In the genomic region with DNA sequence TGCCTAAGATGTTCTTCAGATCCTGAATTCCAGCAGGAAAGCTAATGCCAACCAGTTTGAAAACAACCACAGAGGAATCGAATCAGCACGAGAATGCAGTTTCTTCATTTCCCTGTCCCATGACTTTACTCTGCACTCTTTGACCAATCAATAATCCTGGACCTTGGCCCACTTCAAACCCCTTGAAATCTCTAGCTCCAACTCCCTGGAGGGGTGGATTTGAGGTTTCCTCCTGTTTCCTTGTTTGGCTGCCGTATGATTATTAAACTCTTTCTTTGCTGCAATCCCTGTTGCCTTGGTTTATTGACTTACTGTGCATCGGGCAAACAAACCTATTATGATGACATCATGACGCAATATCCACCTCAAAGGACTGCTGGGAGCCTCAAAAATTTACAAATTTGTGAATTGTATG, we compare ENCODE assay signal across 14 cellular contexts.
DNase-seq lines count a peak whose midpoint lies in the region; ATAC-seq and TF ChIP-seq lines count a peak whose summit lies in the region.
"Had no signal": no experiment of that assay in that cellular context is flagged by ENCODE, and none has a peak within 500 bp of the region (broad histone marks: within the 10 kb centered on the region; RNA-seq: fewer than 3 reads in every experiment).

No MANE protein-coding gene starts in this region.

- no peak overlapping the region for H3K4me2 ChIP-seq in mammary epithelial cell (ENCODE audit: insufficient read depth, low read depth, low read length)

- peaks cover 17% of the 10 kb centered on the region for H3K4me1 Mint-ChIP-seq in MCF 10A (ENCODE audit: insufficient read depth, unreplicated experiment)
- H3K4me1 Mint-ChIP-seq: CD4-positive, alpha-beta memory T cell; memory B cell had no signal

- ATAC-seq in upper lobe of left lung (ENCODE audit: low FRiP score in 2 of 2) (no peak), HG03039 (IDR thresholded peaks at IDR 0.05; ENCODE audit: unreplicated experiment) (no peak)

- H3K27ac ChIP-seq in mammary epithelial cell (ENCODE audit: insufficient read depth, low read depth, low read length) (no peak overlapping the region), breast epithelium (peak overlapping the region; percentile 48 to 59), liver (ENCODE audit: low read depth in 1 of 2, low read length in 2 of 2) (no peak overlapping the region), upper lobe of left lung (peak overlapping the region in 3 of 4 donors; percentile 24 to 67 (median 47))

- BruUV-seq in MCF 10A (replicated peaks; lab: Mats Ljungman, UMichigan) (no TSS peak), mammary epithelial cell (replicated peaks; lab: Mats Ljungman, UMichigan) (no TSS peak)

- DNase-seq in MCF 10A (ENCODE audit: unreplicated experiment) (no peak), mammary epithelial cell (no peak), breast epithelium (ENCODE audit: low spot score in 2 of 2) (no peak), upper lobe of left lung (no peak), MG63 (no peak), hepatic stellate cell (ENCODE audit: low spot score) (no peak)
- DNase-seq: CD4-positive, alpha-beta memory T cell; NCI-H1694; NCI-H446; stimulated activated CD4-positive, alpha-beta T cell treated with anti-CD3 and anti-CD28 coated beads, Interleukin-2, amount 100 ng/mL, for 24 hours had no signal

- TF ChIP-seq CTCF in MCF 10A (IDR thresholded peaks at IDR 0.05; ENCODE audit: unreplicated experiment) (no peak), mammary epithelial cell (conservative IDR thresholded peaks at IDR 0.05 in 1 of 2, IDR thresholded peaks at IDR 0.05 in 1 of 2; ENCODE audit: extremely low read depth in 1 of 2, insufficient read depth in 1 of 2, low read depth in 1 of 2, low read length in 2 of 2) (no peak), breast epithelium (IDR thresholded peaks at IDR 0.05) (no peak), liver (IDR thresholded peaks at IDR 0.05; ENCODE audit: low read depth, low read length, missing input control) (no peak), upper lobe of left lung (IDR thresholded peaks at IDR 0.05) (no peak)

- WGBS in mammary epithelial cell (ENCODE audit: low coverage, missing lambda C conversion rate), result 81% methylated on average over 5 of the region's 5 CpGs
- 35% methylated on average over 5 of the region's 5 CpGs for WGBS in liver
- WGBS in upper lobe of left lung, 2 donors, result 59 to 77% methylated on average over 5 of the region's 5 CpGs

- POLR2A ChIA-PET in MCF 10A (lab: Yijun Ruan, JAX), result interaction anchor here (0.6 to 1.1 kb wide), 2 partner anchors 42 to 125 kb away, joined by 3 read pairs; no protein-coding TSS in a partner anchor

- H3K27me3 ChIP-seq in mammary epithelial cell (ENCODE audit: insufficient read depth, low read length) (no peaks in the 10 kb centered on the region), breast epithelium (no peaks in the 10 kb centered on the region), liver (ENCODE audit: control insufficient read depth in 4 of 4, insufficient read depth in 4 of 4, low read length in 3 of 4) (no peaks in the 10 kb centered on the region), upper lobe of left lung (no peaks in the 10 kb centered on the region), MG63 (no peaks in the 10 kb centered on the region)

- H3K27ac Mint-ChIP-seq in MCF 10A (ENCODE audit: low read depth, unreplicated experiment), result peak overlapping the region; percentile 54
- H3K27ac Mint-ChIP-seq: CD4-positive, alpha-beta memory T cell; dendritic cell treated with granulocyte-macrophage colony-stimulating factor and Interleukin-4, amounts not matched to agents 40 ng/mL and 50 ng/mL, for 4 days; memory B cell had no signal

- TF ChIP-seq POLR2A in breast epithelium (IDR thresholded peaks at IDR 0.05) (no peak), upper lobe of left lung (IDR thresholded peaks at IDR 0.05) (no peak)

- no peak overlapping the region for H3K4me3 Mint-ChIP-seq in MCF 10A (ENCODE audit: unreplicated experiment)
- H3K4me3 Mint-ChIP-seq: CD4-positive, alpha-beta memory T cell; dendritic cell treated with granulocyte-macrophage colony-stimulating factor and Interleukin-4, amounts not matched to agents 40 ng/mL and 50 ng/mL, for 4 days; memory B cell had no signal

- no peak for TF ChIP-seq EP300 in upper lobe of left lung (IDR thresholded peaks at IDR 0.05)

- H3K9me3 Mint-ChIP-seq in MCF 10A (ENCODE audit: unreplicated experiment), result peaks cover 1% of the 10 kb centered on the region
- H3K9me3 Mint-ChIP-seq: dendritic cell treated with granulocyte-macrophage colony-stimulating factor and Interleukin-4, amounts not matched to agents 40 ng/mL and 50 ng/mL, for 4 days; memory B cell had no signal

- no peaks in the 10 kb centered on the region for H3K79me2 ChIP-seq in mammary epithelial cell (ENCODE audit: insufficient read depth, low read length)

- H3K36me3 ChIP-seq in mammary epithelial cell (ENCODE audit: insufficient read depth, low read length), result no peaks in the 10 kb centered on the region
- no peaks in the 10 kb centered on the region for H3K36me3 ChIP-seq in breast epithelium
- no peaks in the 10 kb centered on the region for H3K36me3 ChIP-seq in liver (ENCODE audit: control insufficient read depth in 4 of 4, insufficient read depth in 3 of 4, low read depth in 1 of 4, low read length in 3 of 4)
- no peaks in the 10 kb centered on the region for H3K36me3 ChIP-seq in upper lobe of left lung
- no peaks in the 10 kb centered on the region for H3K36me3 ChIP-seq in MG63

- in situ Hi-C loops in mammary epithelial cell (cut with MboI; ENCODE audit: low sequenced_read_pairs in 2 of 2), result no loop called here

- H4K20me1 ChIP-seq in mammary epithelial cell (ENCODE audit: insufficient read depth, low read length), result no peaks in the 10 kb centered on the region

- dilution Hi-C loops in mammary epithelial cell (cut with HindIII; ENCODE audit: low sequenced_read_pairs), result no loop called here

- H3K4me3 ChIP-seq in mammary epithelial cell (replicated peaks in 1 of 3; ENCODE audit: insufficient read depth in 1 of 3, low read depth in 2 of 3, low read length in 3 of 3), result no peak overlapping the region
- no peak overlapping the region for H3K4me3 ChIP-seq in breast epithelium
- H3K4me3 ChIP-seq in liver (ENCODE audit: low read depth in 1 of 3, low read length in 3 of 3), result no peak overlapping the region
- no peak overlapping the region for H3K4me3 ChIP-seq in upper lobe of left lung
- no peak overlapping the region for H3K4me3 ChIP-seq in MG63

- CTCF ChIA-PET in MCF 10A (lab: Yijun Ruan, JAX) (interaction anchor here (1.1 kb wide), 1 partner anchor 54 kb away, joined by 3 read pairs; no protein-coding TSS in a partner anchor), mammary epithelial cell (lab: Charles Lee; ENCODE audit: low non-redundant PET) (no interaction called here)

- no peaks in the 10 kb centered on the region for H3K27me3 Mint-ChIP-seq in MCF 10A (ENCODE audit: insufficient read depth, unreplicated experiment)
- H3K27me3 Mint-ChIP-seq: dendritic cell treated with granulocyte-macrophage colony-stimulating factor and Interleukin-4, amounts not matched to agents 40 ng/mL and 50 ng/mL, for 4 days had no signal

- H3K9me3 ChIP-seq in mammary epithelial cell (replicated peaks; ENCODE audit: insufficient read depth, low read length) (no peaks in the 10 kb centered on the region), breast epithelium (peaks cover 0 to 11% of the 10 kb centered on the region in 2 donors), liver (ENCODE audit: control insufficient read depth in 4 of 4, low read length in 3 of 4) (no peaks in the 10 kb centered on the region), upper lobe of left lung (no peaks in the 10 kb centered on the region), MG63 (peaks cover 3% of the 10 kb centered on the region; the same call in 1 of the 2 replicates)

- intact Hi-C loops in MCF 10A (cut with micrococcal nuclease) (no loop called here), mammary epithelial cell (cut with micrococcal nuclease) (no loop called here), breast epithelium (cut with DNase I; ENCODE audit: low total_unique reads) (no loop called here)

- H3K4me1 ChIP-seq in mammary epithelial cell (ENCODE audit: insufficient read depth, low read length) (no peaks in the 10 kb centered on the region), breast epithelium (no peaks in the 10 kb centered on the region), liver (ENCODE audit: control insufficient read depth in 4 of 4, insufficient read depth in 4 of 4, low read length in 3 of 4) (peaks cover 0 to 19% (median 10%) of the 10 kb centered on the region in 4 donors), upper lobe of left lung (peaks cover 6 to 20% (median 7%) of the 10 kb centered on the region in 4 donors)

- H3K9ac ChIP-seq in mammary epithelial cell (ENCODE audit: insufficient read depth, low read length) (no peak overlapping the region), liver (ENCODE audit: low read depth in 1 of 2, low read length in 2 of 2) (no peak overlapping the region)

- TF ChIP-seq RAD21 in liver (IDR thresholded peaks at IDR 0.05), result peak in 1 of 2 donors; percentile 31

- no peak overlapping the region for H2AFZ ChIP-seq in mammary epithelial cell (ENCODE audit: low read depth, low read length)

- H3K36me3 Mint-ChIP-seq in MCF 10A (ENCODE audit: insufficient read depth, unreplicated experiment), result no peaks in the 10 kb centered on the region
- H3K36me3 Mint-ChIP-seq: CD4-positive, alpha-beta memory T cell; memory B cell had no signal

TF ChIP-seq in liver, 16 proteins besides CTCF, POLR2A, EP300 and RAD21:
- TF ChIP-seq JUND (IDR thresholded peaks at IDR 0.05) (peak in 1 of 2 donors; percentile 46), EGR1 (IDR thresholded peaks at IDR 0.05; ENCODE audit: low read depth in 2 of 2) (no peak), GABPA (IDR thresholded peaks at IDR 0.05 in 1 of 2, conservative IDR thresholded peaks at IDR 0.05 in 1 of 2) (no peak), RXRA (IDR thresholded peaks at IDR 0.05) (peak; percentile 43 to 46), HNF4A (conservative IDR thresholded peaks at IDR 0.05) (peak; percentile 41 to 72), YY1 (IDR thresholded peaks at IDR 0.05) (no peak), FOXA1 (IDR thresholded peaks at IDR 0.05) (no peak), SP1 (IDR thresholded peaks at IDR 0.05) (peak; percentile 69), HNF4G (IDR thresholded peaks at IDR 0.05) (peak; percentile 13)
- TF ChIP-seq, protein P1, sequence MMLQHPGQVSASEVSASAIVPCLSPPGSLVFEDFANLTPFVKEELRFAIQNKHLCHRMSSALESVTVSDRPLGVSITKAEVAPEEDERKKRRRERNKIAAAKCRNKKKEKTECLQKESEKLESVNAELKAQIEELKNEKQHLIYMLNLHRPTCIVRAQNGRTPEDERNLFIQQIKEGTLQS (IDR thresholded peaks at IDR 0.05), result peak; percentile 77

Comparison
In these comparisons a context has a peak if more than half of its experiments do, and no peak if none do; other contexts are left out.
1. H3K27ac ChIP-seq: peak in breast epithelium (2 of 2) and upper lobe of left lung (3 of 4); none in mammary epithelial cell (single experiment) and liver (0 of 2).